ENCODE assay signal across 15 cellular contexts in genomic region chr20:57595041-57596030, GRCh38. TPM values are rescaled to one million over a fixed set of nuclear protein-coding genes. Genes with fewer than 3 reads are reported as not detected.
DNase-seq lines count a peak whose midpoint lies in the region; ATAC-seq and TF ChIP-seq lines count a peak whose summit lies in the region.
"Had no signal": no experiment of that assay in that cellular context is flagged by ENCODE, and none has a peak within 500 bp of the region (broad histone marks: within the 10 kb centered on the region; RNA-seq: fewer than 3 reads in every experiment).

No MANE protein-coding gene starts in this region.

- H3K27ac ChIP-seq in lower lobe of right lung, result no peak overlapping the region
- no peak overlapping the region for H3K27ac ChIP-seq in osteoblast (ENCODE audit: low read depth, low read length)
- no peak overlapping the region for H3K27ac ChIP-seq in caudate nucleus (ENCODE audit: low read depth, low read length)
- H3K27ac ChIP-seq in ascending aorta, result no peak overlapping the region
- H3K27ac ChIP-seq: 22Rv1 had no signal

- DNase-seq in activated naive CD8-positive, alpha-beta T cell treated with anti-CD3 and anti-CD28 coated beads for 36 hours, result no peak
- DNase-seq in activated naive CD8-positive, alpha-beta T cell treated with anti-CD3 and anti-CD28 coated beads, Interleukin-2, amount 50 U/mL, for 24 hours, result no peak
- DNase-seq in lower lobe of right lung (peak; percentile 40), osteoblast (ENCODE audit: insufficient read length, low spot score, missing footprints) (peak; percentile 83), caudate nucleus (lab: John Stamatoyannopoulos, UW) (no peak), ascending aorta (ENCODE audit: low spot score in 2 of 2) (no peak)
- no peak for DNase-seq in activated CD4-positive, alpha-beta memory T cell treated with anti-CD3 and anti-CD28 coated beads for 36 hours
- DNase-seq: DMS153; KG1; NCI-H446 treated with DMSO at 0.1 percent for 48 hours; NK-92 treated with Interleukin-12 subunit alpha and Interleukin-12 subunit beta, amount 100 ng/mL, for 24 hours had no signal

- H3K9me3 ChIP-seq in lower lobe of right lung, result no peaks in the 10 kb centered on the region
- H3K9me3 ChIP-seq in osteoblast (ENCODE audit: low read depth, low read length), result no peaks in the 10 kb centered on the region
- H3K9me3 ChIP-seq in ascending aorta, result no peaks in the 10 kb centered on the region
- H3K9me3 ChIP-seq: MG63 had no signal

- no peaks in the 10 kb centered on the region for H3K27me3 Mint-ChIP-seq in activated naive CD8-positive, alpha-beta T cell treated with anti-CD3 and anti-CD28 coated beads for 36 hours
- H3K27me3 Mint-ChIP-seq in activated naive CD8-positive, alpha-beta T cell treated with anti-CD3 and anti-CD28 coated beads, Interleukin-2, amount 50 U/mL, for 24 hours, result peaks cover 7% of the 10 kb centered on the region
- peaks cover 7% of the 10 kb centered on the region for H3K27me3 Mint-ChIP-seq in activated CD4-positive, alpha-beta memory T cell treated with anti-CD3 and anti-CD28 coated beads for 36 hours

- H3K27ac Mint-ChIP-seq in activated naive CD8-positive, alpha-beta T cell treated with anti-CD3 and anti-CD28 coated beads for 36 hours, result peak overlapping the region; percentile 34
- no peak overlapping the region for H3K27ac Mint-ChIP-seq in activated naive CD8-positive, alpha-beta T cell treated with anti-CD3 and anti-CD28 coated beads, Interleukin-2, amount 50 U/mL, for 24 hours
- H3K27ac Mint-ChIP-seq in activated CD4-positive, alpha-beta memory T cell treated with anti-CD3 and anti-CD28 coated beads for 36 hours, result no peak overlapping the region

- H4K20me1 ChIP-seq in osteoblast (ENCODE audit: insufficient read depth, low read length), result no peaks in the 10 kb centered on the region

- no peak overlapping the region for H2AFZ ChIP-seq in osteoblast (ENCODE audit: low read length)

- intact Hi-C loops in lower lobe of right lung (cut with DNase I), result no loop called here
- intact Hi-C loops in activated CD4-positive, alpha-beta memory T cell treated with anti-CD3 and anti-CD28 coated beads for 36 hours (cut with micrococcal nuclease), result loop anchor here (2.0 to 10.0 kb wide), 4 partner anchors 81 to 612 kb away; no protein-coding TSS in a partner anchor
- intact Hi-C loops in ascending aorta (cut with DNase I), result loop anchor here (5.0 kb wide), 2 partner anchors 57 to 492 kb away; no protein-coding TSS in a partner anchor

- peaks cover 7% of the 10 kb centered on the region for H3K4me1 Mint-ChIP-seq in activated naive CD8-positive, alpha-beta T cell treated with anti-CD3 and anti-CD28 coated beads for 36 hours
- H3K4me1 Mint-ChIP-seq in activated naive CD8-positive, alpha-beta T cell treated with anti-CD3 and anti-CD28 coated beads, Interleukin-2, amount 50 U/mL, for 24 hours, result peaks cover 5% of the 10 kb centered on the region
- no peaks in the 10 kb centered on the region for H3K4me1 Mint-ChIP-seq in activated CD4-positive, alpha-beta memory T cell treated with anti-CD3 and anti-CD28 coated beads for 36 hours (ENCODE audit: low read depth)

- ATAC-seq in activated naive CD8-positive, alpha-beta T cell treated with anti-CD3 and anti-CD28 coated beads, Interleukin-2, amount 50 U/mL, for 24 hours, result no peak
- ATAC-seq in lower lobe of right lung, result no peak

- H3K4me1 ChIP-seq in lower lobe of right lung, result peaks cover 8% of the 10 kb centered on the region
- no peaks in the 10 kb centered on the region for H3K4me1 ChIP-seq in osteoblast (ENCODE audit: insufficient read depth, low read length)
- peaks cover 2 to 4% of the 10 kb centered on the region in 2 donors for H3K4me1 ChIP-seq in ascending aorta

- POLR2A ChIA-PET in activated CD4-positive, alpha-beta memory T cell treated with anti-CD3 and anti-CD28 coated beads for 36 hours (lab: Charles Lee), result interaction anchor here (0.5 to 0.6 kb wide), 2 partner anchors 600 to 1184 kb away, joined by 3 read pairs; no protein-coding TSS in a partner anchor

- CTCF ChIA-PET in activated CD4-positive, alpha-beta memory T cell treated with anti-CD3 and anti-CD28 coated beads for 36 hours (lab: Charles Lee), result interaction anchor here (0.6 to 2.9 kb wide), 32 partner anchors 11 to 614 kb away, joined by 3 to 27 read pairs (median 4); partner anchors contain the start of genes RBM38 and ZBP1

- H3K36me3 Mint-ChIP-seq in activated naive CD8-positive, alpha-beta T cell treated with anti-CD3 and anti-CD28 coated beads for 36 hours, result no peaks in the 10 kb centered on the region
- H3K36me3 Mint-ChIP-seq in activated naive CD8-positive, alpha-beta T cell treated with anti-CD3 and anti-CD28 coated beads, Interleukin-2, amount 50 U/mL, for 24 hours (ENCODE audit: low read depth), result no peaks in the 10 kb centered on the region
- no peaks in the 10 kb centered on the region for H3K36me3 Mint-ChIP-seq in activated CD4-positive, alpha-beta memory T cell treated with anti-CD3 and anti-CD28 coated beads for 36 hours

- H3K4me2 ChIP-seq in osteoblast (ENCODE audit: insufficient read depth, low read length), result no peak overlapping the region

- H3K79me2 ChIP-seq in osteoblast (ENCODE audit: insufficient read depth, low read length), result no peaks in the 10 kb centered on the region

- TF ChIP-seq CTCF in lower lobe of right lung (IDR thresholded peaks at IDR 0.05) (no peak), osteoblast (IDR thresholded peaks at IDR 0.05; ENCODE audit: extremely low read depth, low read depth, low read length) (no peak), ascending aorta (IDR thresholded peaks at IDR 0.05) (no peak)

- H3K27me3 ChIP-seq in lower lobe of right lung (ENCODE audit: low read depth) (no peaks in the 10 kb centered on the region), osteoblast (ENCODE audit: insufficient read depth, low read length) (no peaks in the 10 kb centered on the region), ascending aorta (no peaks in the 10 kb centered on the region)
- H3K27me3 ChIP-seq: MG63 had no signal

- H3K4me3 ChIP-seq in lower lobe of right lung (no peak overlapping the region), osteoblast (ENCODE audit: insufficient read depth, low read length) (no peak overlapping the region), ascending aorta (no peak overlapping the region)
- H3K4me3 ChIP-seq: MG63 had no signal

- no peaks in the 10 kb centered on the region for H3K9me3 Mint-ChIP-seq in activated naive CD8-positive, alpha-beta T cell treated with anti-CD3 and anti-CD28 coated beads for 36 hours
- H3K9me3 Mint-ChIP-seq in activated naive CD8-positive, alpha-beta T cell treated with anti-CD3 and anti-CD28 coated beads, Interleukin-2, amount 50 U/mL, for 24 hours, result no peaks in the 10 kb centered on the region
- H3K9me3 Mint-ChIP-seq in activated CD4-positive, alpha-beta memory T cell treated with anti-CD3 and anti-CD28 coated beads for 36 hours, result no peaks in the 10 kb centered on the region

- H3K4me3 Mint-ChIP-seq in activated naive CD8-positive, alpha-beta T cell treated with anti-CD3 and anti-CD28 coated beads for 36 hours, result no peak overlapping the region
- H3K4me3 Mint-ChIP-seq in activated naive CD8-positive, alpha-beta T cell treated with anti-CD3 and anti-CD28 coated beads, Interleukin-2, amount 50 U/mL, for 24 hours, result no peak overlapping the region
- H3K4me3 Mint-ChIP-seq in activated CD4-positive, alpha-beta memory T cell treated with anti-CD3 and anti-CD28 coated beads for 36 hours, result no peak overlapping the region

- H3K36me3 ChIP-seq in lower lobe of right lung (no peaks in the 10 kb centered on the region), osteoblast (ENCODE audit: insufficient read depth, low read length) (no peaks in the 10 kb centered on the region), ascending aorta (no peaks in the 10 kb centered on the region)
- H3K36me3 ChIP-seq: MG63 had no signal

RNA-seq across cellular contexts. Expression of gene ZBP1, which starts 24.9 kb away (rescaled TPM):
- total RNA-seq in activated naive CD8-positive, alpha-beta T cell treated with anti-CD3 and anti-CD28 coated beads for 36 hours, result 1 to 10 TPM in 1 of 2 experiments, under 1 TPM in 1; 0.68 to 1.2 TPM
- total RNA-seq in lower lobe of right lung (5.8 TPM), osteoblast (not detected in 2 replicates), ascending aorta (not detected)
- total RNA-seq in activated CD4-positive, alpha-beta memory T cell treated with anti-CD3 and anti-CD28 coated beads for 36 hours, result 1 to 10 TPM in 1 of 2 experiments, under 1 TPM in 1; 0.73 to 1.1 TPM
- total RNA-seq: HT1080, PC-3 had no signal

RNA-seq across cellular contexts. Expression of gene PCK1, which starts 34.4 kb away (rescaled TPM):
- total RNA-seq in activated naive CD8-positive, alpha-beta T cell treated with anti-CD3 and anti-CD28 coated beads for 36 hours, result not detected
- not detected for total RNA-seq in lower lobe of right lung
- total RNA-seq in osteoblast, result not detected in 2 replicates
- not detected for total RNA-seq in activated CD4-positive, alpha-beta memory T cell treated with anti-CD3 and anti-CD28 coated beads for 36 hours
- 7.7 TPM for total RNA-seq in ascending aorta
- total RNA-seq: HT1080, PC-3 had no signal

Comparison
In these comparisons a context has a peak if more than half of its experiments do, and no peak if none do; other contexts are left out.
1. DNase-seq: peak in lower lobe of right lung (single experiment) and osteoblast (single experiment); none in activated naive CD8-positive, alpha-beta T cell treated with anti-CD3 and anti-CD28 coated beads for 36 hours (single experiment), activated naive CD8-positive, alpha-beta T cell treated with anti-CD3 and anti-CD28 coated beads, Interleukin-2, amount 50 U/mL, for 24 hours (single experiment), caudate nucleus (0 of 61), activated CD4-positive, alpha-beta memory T cell treated with anti-CD3 and anti-CD28 coated beads for 36 hours (single experiment) and ascending aorta (0 of 2).